ENCODE assay signal across 9 cellular contexts in the genomic region with DNA sequence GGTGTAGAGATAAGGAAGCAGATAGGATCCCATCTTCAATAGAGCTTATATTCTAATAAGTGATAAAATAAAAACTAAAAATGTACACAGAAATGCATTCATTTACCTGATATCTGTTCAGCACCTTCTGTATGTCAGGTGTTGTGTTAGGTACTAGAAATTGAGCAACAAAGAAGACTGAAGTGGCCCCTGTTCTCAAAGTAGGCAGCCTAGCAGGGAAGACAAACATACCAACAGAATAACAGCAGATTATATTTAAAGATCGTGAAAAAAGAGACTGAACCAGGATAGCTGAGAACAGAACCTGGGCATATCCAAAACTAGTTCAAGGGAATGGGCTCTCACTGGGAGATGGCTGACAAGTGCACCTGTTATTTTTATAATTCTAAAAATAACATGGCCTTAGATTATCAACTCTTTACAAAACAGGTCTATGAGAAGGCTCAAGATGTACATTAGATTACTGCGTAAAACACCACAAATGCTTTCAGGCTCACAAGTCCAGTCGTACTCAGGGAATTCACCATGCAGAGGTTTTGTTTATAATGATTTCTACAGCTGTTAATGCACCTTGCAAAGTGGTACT. TPM values are rescaled to one million over a fixed set of nuclear protein-coding genes. Genes with fewer than 3 reads are reported as not detected.
DNase-seq lines count a peak whose midpoint lies in the region; ATAC-seq, FAIRE-seq and TF ChIP-seq lines count a peak whose summit lies in the region.
"Had no signal": no experiment of that assay in that cellular context is flagged by ENCODE, and none has a peak within 500 bp of the region (broad histone marks: within the 10 kb centered on the region; RNA-seq: fewer than 3 reads in every experiment).

No MANE protein-coding gene starts in this region.

- peak overlapping the region; percentile 36 for H3K4me3 Mint-ChIP-seq in GM23338
- H3K4me3 Mint-ChIP-seq: IgD-negative memory B cell had no signal

- H3K9me3 ChIP-seq in SJSA1 (replicated peaks) (no peaks in the 10 kb centered on the region), esophagus squamous epithelium (no peaks in the 10 kb centered on the region), gastrocnemius medialis (no peaks in the 10 kb centered on the region), small intestine (ENCODE audit: control insufficient read depth, low read depth) (no peaks in the 10 kb centered on the region)

- WGBS in esophagus squamous epithelium, 2 donors = 71 to 83% methylated on average over 3 of the region's 3 CpGs
- WGBS in small intestine, 3 donors = 79 to 96% (median 91%) methylated on average over 3 of the region's 3 CpGs

- peaks cover 59% of the 10 kb centered on the region for H3K79me2 ChIP-seq in GM23338 (replicated peaks; ENCODE audit: insufficient read depth)

- H3K36me3 Mint-ChIP-seq in GM23338 (ENCODE audit: low read depth) = peaks cover 32% of the 10 kb centered on the region
- H3K36me3 Mint-ChIP-seq: IgD-negative memory B cell had no signal

- no peak for FAIRE-seq in small intestine (lab: Jason Lieb, UNC)

- peaks cover 47% of the 10 kb centered on the region for H3K4me1 ChIP-seq in GM23338 (ENCODE audit: insufficient read depth)
- H3K4me1 ChIP-seq in SJSA1 (replicated peaks) = peaks cover 55% of the 10 kb centered on the region
- peaks cover 21 to 59% (median 48%) of the 10 kb centered on the region in 3 donors for H3K4me1 ChIP-seq in esophagus squamous epithelium
- peaks cover 59 to 64% of the 10 kb centered on the region in 2 donors for H3K4me1 ChIP-seq in gastrocnemius medialis
- peaks cover 7 to 14% of the 10 kb centered on the region in 2 donors for H3K4me1 ChIP-seq in small intestine (ENCODE audit: control insufficient read depth in 2 of 2, insufficient read depth in 1 of 2, low read depth in 1 of 2, low read length in 1 of 2)

- DNase-seq in GM23338 (ENCODE audit: low spot score) = no peak
- no peak for DNase-seq in SJSA1 (ENCODE audit: low read depth in 1 of 2, low spot score in 2 of 2)
- no peak for DNase-seq in esophagus squamous epithelium (lab: John Stamatoyannopoulos, UW)
- DNase-seq in gastrocnemius medialis = no peak
- no peak for DNase-seq in small intestine
- no peak for DNase-seq in ureter (ENCODE audit: low spot score)

- 0 out of 3 replicates have a peak, but pooled peaks cover 5% of the 10 kb centered on the region for H3K9me3 Mint-ChIP-seq in GM23338
- H3K9me3 Mint-ChIP-seq: IgD-negative memory B cell had no signal

- in situ Hi-C loops in gastrocnemius medialis (cut with MboI; ENCODE audit: low sequenced_read_pairs in 4 of 4) = no loop called here

- H3K36me3 ChIP-seq in GM23338 (ENCODE audit: insufficient read depth) = no peaks in the 10 kb centered on the region
- H3K36me3 ChIP-seq in SJSA1 = no peaks in the 10 kb centered on the region
- H3K36me3 ChIP-seq in esophagus squamous epithelium = no peaks in the 10 kb centered on the region
- no peaks in the 10 kb centered on the region for H3K36me3 ChIP-seq in gastrocnemius medialis
- H3K36me3 ChIP-seq in small intestine (ENCODE audit: control insufficient read depth in 2 of 2, insufficient read depth in 2 of 2, low read length in 2 of 2) = peaks cover 0 to 3% of the 10 kb centered on the region in 2 donors

- ATAC-seq in GM23338 (no peak), gastrocnemius medialis (peak in 1 of 2 donors; percentile 5), GM21447 (IDR thresholded peaks at IDR 0.05; ENCODE audit: unreplicated experiment) (no peak), GM21360 (IDR thresholded peaks at IDR 0.05; ENCODE audit: unreplicated experiment) (no peak)

- no peak overlapping the region; the same call in 1 of the 2 replicates for H3K4me3 ChIP-seq in GM23338
- no peak overlapping the region for H3K4me3 ChIP-seq in SJSA1
- no peak overlapping the region for H3K4me3 ChIP-seq in esophagus squamous epithelium
- peak overlapping the region in 1 of 4 donors; percentile 24 for H3K4me3 ChIP-seq in gastrocnemius medialis
- no peak overlapping the region for H3K4me3 ChIP-seq in small intestine (ENCODE audit: low read depth in 1 of 2, low read length in 2 of 2)

- H3K27ac ChIP-seq in GM23338 (ENCODE audit: low read depth) = peak overlapping the region; percentile 100
- peak overlapping the region; percentile 99 for H3K27ac ChIP-seq in SJSA1
- peak overlapping the region; percentile 77 to 86 (median 82) for H3K27ac ChIP-seq in esophagus squamous epithelium
- peak overlapping the region; percentile 90 to 97 (median 93) for H3K27ac ChIP-seq in gastrocnemius medialis
- H3K27ac ChIP-seq in small intestine (ENCODE audit: low read depth in 1 of 2, low read length in 1 of 2) = peak overlapping the region in 1 of 2 donors; percentile 59

- H3K4me2 ChIP-seq in GM23338 = peak overlapping the region; percentile 30

- H2AFZ ChIP-seq in GM23338 = no peak overlapping the region

- TF ChIP-seq POLR2A in esophagus squamous epithelium (IDR thresholded peaks at IDR 0.05) (no peak), gastrocnemius medialis (IDR thresholded peaks at IDR 0.05) (no peak)

- peaks cover 71% of the 10 kb centered on the region for H3K4me1 Mint-ChIP-seq in GM23338

- H3K27me3 Mint-ChIP-seq in GM23338 (ENCODE audit: insufficient read depth, low read depth, poor library complexity) = peaks cover 2% of the 10 kb centered on the region
- H3K27me3 Mint-ChIP-seq: IgD-negative memory B cell had no signal

- no peaks in the 10 kb centered on the region for H4K20me1 ChIP-seq in GM23338 (replicated peaks; ENCODE audit: insufficient read depth)

- no peaks in the 10 kb centered on the region for H3K9me2 ChIP-seq in GM23338 (ENCODE audit: insufficient read depth)

- TF ChIP-seq CTCF in GM23338 (conservative IDR thresholded peaks at IDR 0.05; ENCODE audit: low read depth in 2 of 2) = no peak
- TF ChIP-seq CTCF in esophagus squamous epithelium (IDR thresholded peaks at IDR 0.05) = no peak
- no peak for TF ChIP-seq CTCF in gastrocnemius medialis (IDR thresholded peaks at IDR 0.05 in 4 of 5, conservative IDR thresholded peaks at IDR 0.05 in 1 of 5)

- intact Hi-C loops in esophagus squamous epithelium (cut with DNase I) (no loop called here), gastrocnemius medialis (cut with DNase I; ENCODE audit: low total_unique reads) (loop anchor here (2.0 to 10.0 kb wide), 3 partner anchors 61 to 763 kb away; partner anchors contain the start of gene SCAF11)

- peak overlapping the region; percentile 95 for H3K27ac Mint-ChIP-seq in GM23338
- H3K27ac Mint-ChIP-seq: IgD-negative memory B cell had no signal

- H3K27me3 ChIP-seq in GM23338 (ENCODE audit: insufficient read depth) (no peaks in the 10 kb centered on the region), SJSA1 (replicated peaks) (no peaks in the 10 kb centered on the region), esophagus squamous epithelium (no peaks in the 10 kb centered on the region), gastrocnemius medialis (no peaks in the 10 kb centered on the region), small intestine (ENCODE audit: control insufficient read depth in 2 of 2, insufficient read depth in 2 of 2, low read length in 2 of 2) (no peaks in the 10 kb centered on the region)

- 0 out of 2 replicates have a peak, but pooled peaks cover 5% of the 10 kb centered on the region for H3F3A ChIP-seq in GM23338 (replicated peaks; ENCODE audit: low read depth)

TF ChIP-seq in GM23338, 12 proteins besides CTCF, POLR2A, EP300 and RAD21 (continues in another document):
- TF ChIP-seq EZH2 (IDR thresholded peaks at IDR 0.05; ENCODE audit: low read depth, unreplicated experiment) = no peak
- TF ChIP-seq ETS1 (IDR thresholded peaks at IDR 0.05) = no peak
- no peak for TF ChIP-seq EZH2phosphoT487 (IDR thresholded peaks at IDR 0.05; ENCODE audit: unreplicated experiment)

RNA-seq across cellular contexts. Expression of gene ANO6, which starts 16.3 kb away (rescaled TPM):
- total RNA-seq in GM23338 (2014; rRNA removed; shearing (Covaris generic)) = 45.1 and 48.9 TPM in 2 replicates
- polyA plus RNA-seq in GM23338 (2016; fragmentation: Nextera tagmentation; extraction: Ambion mirVana) = 17.7 and 21.1 TPM in 2 replicates
- total RNA-seq in SJSA1 (2014; rRNA removed; shearing (Covaris generic)) = 57.5 and 88.8 TPM in 2 replicates
- 10 to 100 TPM; 13.0 to 40.8 (median 25.1) TPM for total RNA-seq in esophagus squamous epithelium
- total RNA-seq in gastrocnemius medialis = 100 to 1,000 TPM in 1 of 4 donors, 10 to 100 TPM in 3; 75.4 to 100 (median 91.8) TPM
- 10 to 100 TPM; 19.9 to 30.9 (median 28.6) TPM for polyA plus RNA-seq in small intestine
- total RNA-seq in ureter = 80.9 TPM
